Comparison of ENCODE assay signal across 1 cellular context in genomic region chr19:39515551-39516191, GRCh38.
TF ChIP-seq lines count a peak whose summit lies in the region.

No MANE protein-coding gene starts in this region.

TF ChIP-seq in neural cell, 6 proteins besides CTCF, POLR2A, EP300 and RAD21 (continued from another document):
- TF ChIP-seq REST (IDR thresholded peaks at IDR 0.05; ENCODE audit: borderline replicate concordance) (no peak), TAF1 (IDR thresholded peaks at IDR 0.05; ENCODE audit: low read depth) (no peak)
